24 cellular contexts compared by ENCODE assay signal in the genomic region with DNA sequence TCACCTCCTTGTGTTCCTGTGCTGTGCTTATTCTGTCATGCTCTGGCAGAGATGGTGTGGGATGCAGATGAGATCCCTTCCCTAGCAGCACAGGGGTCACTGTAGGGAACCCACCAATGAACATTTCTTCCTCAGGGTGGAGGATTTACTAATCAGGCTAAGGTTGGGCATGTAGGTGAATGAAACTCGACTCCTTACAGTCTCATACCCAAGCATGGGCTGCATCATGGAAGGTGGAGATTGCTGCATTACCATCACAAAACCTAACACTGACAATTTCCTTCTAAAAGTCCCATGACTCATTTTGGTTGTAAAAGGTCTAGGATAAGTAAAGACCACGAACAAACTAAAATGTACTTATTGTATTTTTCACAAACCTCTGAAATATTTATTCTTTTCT.
DNase-seq lines count a peak whose midpoint lies in the region; ATAC-seq and TF ChIP-seq lines count a peak whose summit lies in the region.
"Had no signal": no experiment of that assay in that cellular context is flagged by ENCODE, and none has a peak within 500 bp of the region (broad histone marks: within the 10 kb centered on the region; RNA-seq: fewer than 3 reads in every experiment).

No MANE protein-coding gene starts in this region.

- H3K27me3 ChIP-seq in mammary epithelial cell (ENCODE audit: insufficient read depth, low read length) (no peaks in the 10 kb centered on the region), esophagus muscularis mucosa (no peaks in the 10 kb centered on the region), parathyroid adenoma (ENCODE audit: control insufficient read depth, insufficient read depth, low read length) (no peaks in the 10 kb centered on the region)
- H3K27me3 ChIP-seq: BE2C; BLaER1 treated with 17β-estradiol and CSF1 and Interleukin-3, amounts not matched to agents 10 nM and 100 nM had no signal

- ATAC-seq in GM19395 (IDR thresholded peaks at IDR 0.05; ENCODE audit: unreplicated experiment): no peak
- ATAC-seq: A549, GM12878 had no signal

- POLR2A ChIA-PET in MCF 10A (lab: Yijun Ruan, JAX): no interaction called here

- H3K4me3 ChIP-seq in mammary epithelial cell (replicated peaks in 1 of 3; ENCODE audit: insufficient read depth in 1 of 3, low read depth in 2 of 3, low read length in 3 of 3) (no peak overlapping the region), esophagus muscularis mucosa (no peak overlapping the region), parathyroid adenoma (ENCODE audit: low read depth, low read length) (no peak overlapping the region)
- H3K4me3 ChIP-seq: A549; BLaER1 treated with 17β-estradiol and CSF1 and Interleukin-3, amounts not matched to agents 10 nM and 100 nM; GM12878 had no signal

- no peak overlapping the region for H3K27ac Mint-ChIP-seq in MCF 10A (ENCODE audit: low read depth, unreplicated experiment)
- H3K27ac Mint-ChIP-seq: CD14-positive monocyte; CD4-positive, alpha-beta T cell; CD8-positive, alpha-beta memory T cell had no signal

- H3K79me2 ChIP-seq in mammary epithelial cell (ENCODE audit: insufficient read depth, low read length) (no peaks in the 10 kb centered on the region), parathyroid adenoma (no peaks in the 10 kb centered on the region)

- in situ Hi-C loops in mammary epithelial cell (cut with MboI; ENCODE audit: low sequenced_read_pairs in 2 of 2): no loop called here

- H3K27ac ChIP-seq in mammary epithelial cell (ENCODE audit: insufficient read depth, low read depth, low read length): no peak overlapping the region
- no peak overlapping the region for H3K27ac ChIP-seq in esophagus muscularis mucosa (replicated peaks in 1 of 4)
- peak overlapping the region; percentile 2 for H3K27ac ChIP-seq in parathyroid adenoma
- H3K27ac ChIP-seq: 22Rv1; A549; BLaER1 treated with 17β-estradiol and CSF1 and Interleukin-3, amounts not matched to agents 10 nM and 100 nM had no signal

- H3K9ac ChIP-seq in mammary epithelial cell (ENCODE audit: insufficient read depth, low read length): no peak overlapping the region
- H3K9ac ChIP-seq in parathyroid adenoma: no peak overlapping the region
- H3K9ac ChIP-seq: BLaER1 treated with 17β-estradiol and CSF1 and Interleukin-3, amounts not matched to agents 10 nM and 100 nM had no signal

- 46% methylated on average over 2 of the region's 2 CpGs for WGBS in mammary epithelial cell (ENCODE audit: low coverage, missing lambda C conversion rate)
- WGBS in esophagus muscularis mucosa: 84% methylated on average over 2 of the region's 2 CpGs

- no peaks in the 10 kb centered on the region for H3K4me1 Mint-ChIP-seq in MCF 10A (ENCODE audit: insufficient read depth, unreplicated experiment)
- H3K4me1 Mint-ChIP-seq: CD14-positive monocyte; CD8-positive, alpha-beta memory T cell had no signal

- TF ChIP-seq EP300 in esophagus muscularis mucosa (IDR thresholded peaks at IDR 0.05): no peak

- CTCF ChIA-PET in mammary epithelial cell (lab: Charles Lee; ENCODE audit: low non-redundant PET) (no interaction called here), MCF 10A (lab: Yijun Ruan, JAX) (no interaction called here)

- DNase-seq in mammary epithelial cell (peak; percentile 5), MCF 10A (ENCODE audit: unreplicated experiment) (no peak), esophagus muscularis mucosa (ENCODE audit: extremely low spot score) (peak; percentile 81), left kidney (ENCODE audit: low read depth, low spot score) (peak; percentile 20), NCI-H187 (lab: John Stamatoyannopoulos, UW) (no peak), SHP77 (lab: John Stamatoyannopoulos, UW) (no peak)
- DNase-seq: ACHN; AML-193; BE2C; CD4-positive, alpha-beta T cell; CD8-positive, alpha-beta memory T cell; DMS 273 treated with DMSO at 0.1 percent for 48 hours; DMS79; EL; GDM1; GOT3; HCEC 1CT had no signal

- H4K20me1 ChIP-seq in mammary epithelial cell (ENCODE audit: insufficient read depth, low read length): no peaks in the 10 kb centered on the region
- H4K20me1 ChIP-seq: BLaER1 treated with 17β-estradiol and CSF1 and Interleukin-3, amounts not matched to agents 10 nM and 100 nM had no signal

- H3K9me3 ChIP-seq in mammary epithelial cell (replicated peaks; ENCODE audit: insufficient read depth, low read length) (peaks cover 4% of the 10 kb centered on the region), esophagus muscularis mucosa (peaks cover 0 to 4% (median 2%) of the 10 kb centered on the region in 4 donors), parathyroid adenoma (ENCODE audit: control insufficient read depth, low read length) (no peaks in the 10 kb centered on the region)
- H3K9me3 ChIP-seq: A549, BE2C had no signal

- H3K36me3 ChIP-seq in mammary epithelial cell (ENCODE audit: insufficient read depth, low read length) (no peaks in the 10 kb centered on the region), esophagus muscularis mucosa (no peaks in the 10 kb centered on the region), parathyroid adenoma (ENCODE audit: control insufficient read depth, insufficient read depth, low read length) (no peaks in the 10 kb centered on the region)
- H3K36me3 ChIP-seq: BE2C; BLaER1 treated with 17β-estradiol and CSF1 and Interleukin-3, amounts not matched to agents 10 nM and 100 nM had no signal

- no peaks in the 10 kb centered on the region for H3K36me3 Mint-ChIP-seq in MCF 10A (ENCODE audit: insufficient read depth, unreplicated experiment)
- H3K36me3 Mint-ChIP-seq: CD14-positive monocyte; CD8-positive, alpha-beta memory T cell had no signal

- dilution Hi-C loops in mammary epithelial cell (cut with HindIII; ENCODE audit: low sequenced_read_pairs): no loop called here

- intact Hi-C loops in mammary epithelial cell (cut with micrococcal nuclease): no loop called here
- intact Hi-C loops in MCF 10A (cut with micrococcal nuclease): no loop called here
- intact Hi-C loops in esophagus muscularis mucosa (cut with DNase I): no loop called here

- H3K4me2 ChIP-seq in mammary epithelial cell (ENCODE audit: insufficient read depth, low read depth, low read length) (no peak overlapping the region), parathyroid adenoma (ENCODE audit: low read length) (no peak overlapping the region)
- H3K4me2 ChIP-seq: A549; BLaER1 treated with 17β-estradiol and CSF1 and Interleukin-3, amounts not matched to agents 10 nM and 100 nM had no signal

- H3K4me1 ChIP-seq in mammary epithelial cell (ENCODE audit: insufficient read depth, low read length): no peaks in the 10 kb centered on the region
- no peaks in the 10 kb centered on the region for H3K4me1 ChIP-seq in esophagus muscularis mucosa
- H3K4me1 ChIP-seq in parathyroid adenoma: peaks cover 3% of the 10 kb centered on the region
- H3K4me1 ChIP-seq: A549; BE2C; BLaER1 treated with 17β-estradiol and CSF1 and Interleukin-3, amounts not matched to agents 10 nM and 100 nM had no signal

- TF ChIP-seq CTCF in mammary epithelial cell (conservative IDR thresholded peaks at IDR 0.05 in 1 of 2, IDR thresholded peaks at IDR 0.05 in 1 of 2; ENCODE audit: extremely low read depth in 1 of 2, insufficient read depth in 1 of 2, low read depth in 1 of 2, low read length in 2 of 2) (no peak), MCF 10A (IDR thresholded peaks at IDR 0.05; ENCODE audit: unreplicated experiment) (no peak), esophagus muscularis mucosa (IDR thresholded peaks at IDR 0.05) (no peak), parathyroid adenoma (IDR thresholded peaks at IDR 0.05) (no peak)

- TF ChIP-seq POLR2A in esophagus muscularis mucosa (IDR thresholded peaks at IDR 0.05; ENCODE audit: low read depth): no peak

- H2AFZ ChIP-seq in mammary epithelial cell (ENCODE audit: low read depth, low read length) (no peak overlapping the region), parathyroid adenoma (no peak overlapping the region)

- H3K27me3 Mint-ChIP-seq in MCF 10A (ENCODE audit: insufficient read depth, unreplicated experiment): no peaks in the 10 kb centered on the region
- H3K27me3 Mint-ChIP-seq: CD8-positive, alpha-beta memory T cell had no signal

- no peak overlapping the region for H3K4me3 Mint-ChIP-seq in MCF 10A (ENCODE audit: unreplicated experiment)
- H3K4me3 Mint-ChIP-seq: CD14-positive monocyte; CD4-positive, alpha-beta T cell; CD8-positive, alpha-beta memory T cell had no signal

- BruUV-seq in mammary epithelial cell (replicated peaks; lab: Mats Ljungman, UMichigan) (no TSS peak), MCF 10A (replicated peaks; lab: Mats Ljungman, UMichigan) (no TSS peak)

- H3K9me3 Mint-ChIP-seq in MCF 10A (ENCODE audit: unreplicated experiment): peaks cover 13% of the 10 kb centered on the region

Comparison
In these comparisons a context has a peak if more than half of its experiments do, and no peak if none do; other contexts are left out.
1. DNase-seq: peak in mammary epithelial cell (single experiment), esophagus muscularis mucosa (single experiment) and left kidney (single experiment); none in MCF 10A (single experiment), NCI-H187 (0 of 2) and SHP77 (0 of 2).